Comparison of ENCODE assay signal across 6 cellular contexts in genomic region chr7:45209909-45210308, GRCh38. TPM values are rescaled to one million over a fixed set of nuclear protein-coding genes. Genes with fewer than 3 reads are reported as not detected.
"Had no signal": no experiment of that assay in that cellular context is flagged by ENCODE, and none has a peak within 500 bp of the region (broad histone marks: within the 10 kb centered on the region; RNA-seq: fewer than 3 reads in every experiment).

No MANE protein-coding gene starts in this region.

RNA-seq across cellular contexts. Expression of gene RAMP3, which starts 52.3 kb away (rescaled TPM):
- total RNA-seq: LHCN-M2, MCF 10A, OCI-LY7, PC-3, SK-MEL-5 had no signal
- polyA plus RNA-seq: IgD-negative memory B cell had no signal
